Comparison of ENCODE assay signal across 12 cellular contexts in genomic region chr3:14147617-14148016, GRCh38. TPM values are rescaled to one million over a fixed set of nuclear protein-coding genes. Genes with fewer than 3 reads are reported as not detected.
A peak's percentile ranks its signal among the peaks of the same experiment; 100 is the strongest.
DNase-seq lines count a peak whose midpoint lies in the region; ATAC-seq and TF ChIP-seq lines count a peak whose summit lies in the region.
"Had no signal": no experiment of that assay in that cellular context is flagged by ENCODE, and none has a peak within 500 bp of the region (broad histone marks: within the 10 kb centered on the region; RNA-seq: fewer than 3 reads in every experiment).

No MANE protein-coding gene starts in this region.

- H3K4me2 ChIP-seq in MM.1S (ENCODE audit: low read depth, low read length) (no peak overlapping the region), PC-9 (no peak overlapping the region)
- H3K4me2 ChIP-seq: BLaER1 had no signal

- H3F3A ChIP-seq in MM.1S (ENCODE audit: insufficient read depth, low read length) (no peaks in the 10 kb centered on the region), PC-9 (ENCODE audit: insufficient read depth, low read depth) (peaks cover 29% of the 10 kb centered on the region)

- POLR2A ChIA-PET in CD4-positive, alpha-beta T cell (lab: Charles Lee), result interaction anchor here (8.7 kb wide), 1 partner anchor 31 kb away, joined by 106 read pairs; the partner anchor contains the start of genes LSM3 and XPC
- POLR2A ChIA-PET in PC-9 (lab: Charles Lee; ENCODE audit: unreplicated experiment), result no interaction called here

- H3K79me2 ChIP-seq in MM.1S (ENCODE audit: low read length) (no peaks in the 10 kb centered on the region), PC-9 (ENCODE audit: low read depth) (no peaks in the 10 kb centered on the region)

- H2AFZ ChIP-seq in MM.1S (ENCODE audit: low read length) (no peak overlapping the region), PC-9 (no peak overlapping the region)

- H3K4me3 Mint-ChIP-seq in CD4-positive, alpha-beta T cell, result no peak overlapping the region
- H3K4me3 Mint-ChIP-seq in dendritic cell treated with granulocyte-macrophage colony-stimulating factor and Interleukin-4, amounts not matched to agents 40 ng/mL and 50 ng/mL, for 4 days, result peak overlapping the region; percentile 21

- H4K20me1 ChIP-seq in MM.1S (ENCODE audit: insufficient read depth, low read length) (no peaks in the 10 kb centered on the region), PC-9 (ENCODE audit: insufficient read depth) (no peaks in the 10 kb centered on the region)

- CTCF ChIA-PET in CD4-positive, alpha-beta T cell (lab: Charles Lee), result interaction anchor here (5.9 kb wide), 1 partner anchor 23 kb away, joined by 44 read pairs; the partner anchor contains the start of genes CHCHD4 and TMEM43
- CTCF ChIA-PET in PC-9 (lab: Charles Lee), result no interaction called here

- no peaks in the 10 kb centered on the region for H3K9me3 Mint-ChIP-seq in CD4-positive, alpha-beta T cell
- no peaks in the 10 kb centered on the region for H3K9me3 Mint-ChIP-seq in dendritic cell treated with granulocyte-macrophage colony-stimulating factor and Interleukin-4, amounts not matched to agents 40 ng/mL and 50 ng/mL, for 4 days

- H3K9me2 ChIP-seq in MM.1S (replicated peaks; ENCODE audit: insufficient read depth, low read length), result no peaks in the 10 kb centered on the region
- no peaks in the 10 kb centered on the region for H3K9me2 ChIP-seq in PC-9 (ENCODE audit: insufficient read depth)

- H3K27ac Mint-ChIP-seq in CD4-positive, alpha-beta T cell, result peak overlapping the region; percentile 96
- peak overlapping the region; percentile 88 for H3K27ac Mint-ChIP-seq in dendritic cell treated with granulocyte-macrophage colony-stimulating factor and Interleukin-4, amounts not matched to agents 40 ng/mL and 50 ng/mL, for 4 days

- no peaks in the 10 kb centered on the region for H3K27me3 ChIP-seq in CD4-positive, alpha-beta T cell (ENCODE audit: control insufficient read depth, insufficient read depth, low read length)
- no peaks in the 10 kb centered on the region for H3K27me3 ChIP-seq in HUES48 (ENCODE audit: control insufficient read depth, insufficient read depth, low read length)
- H3K27me3 ChIP-seq in neutrophil, result no peaks in the 10 kb centered on the region
- H3K27me3 ChIP-seq in MM.1S (replicated peaks; ENCODE audit: insufficient read depth, low read length), result no peaks in the 10 kb centered on the region
- H3K27me3 ChIP-seq in PC-9 (ENCODE audit: insufficient read depth, low read depth), result no peaks in the 10 kb centered on the region
- H3K27me3 ChIP-seq: BLaER1, brain microvascular endothelial cell had no signal

- H3K9ac ChIP-seq in HUES48 (ENCODE audit: low read depth, low read length) (no peak overlapping the region), MM.1S (ENCODE audit: low read length) (no peak overlapping the region)
- H3K9ac ChIP-seq: BLaER1 had no signal

- DNase-seq in CD4-positive, alpha-beta T cell, result no peak
- no peak for DNase-seq in Kasumi-1 (lab: John Stamatoyannopoulos, UW)
- no peak for DNase-seq in MM.1S
- no peak for DNase-seq in PC-9
- DNase-seq: brain microvascular endothelial cell, NCI-H2227 treated with DMSO at 0.1 percent for 48 hours had no signal

- H3K27me3 Mint-ChIP-seq in CD4-positive, alpha-beta T cell, result no peaks in the 10 kb centered on the region
- no peaks in the 10 kb centered on the region for H3K27me3 Mint-ChIP-seq in dendritic cell treated with granulocyte-macrophage colony-stimulating factor and Interleukin-4, amounts not matched to agents 40 ng/mL and 50 ng/mL, for 4 days

- H3K36me3 Mint-ChIP-seq in CD4-positive, alpha-beta T cell (ENCODE audit: low read depth), result peaks cover 78% of the 10 kb centered on the region
- peaks cover 77% of the 10 kb centered on the region for H3K36me3 Mint-ChIP-seq in dendritic cell treated with granulocyte-macrophage colony-stimulating factor and Interleukin-4, amounts not matched to agents 40 ng/mL and 50 ng/mL, for 4 days (ENCODE audit: low read depth)

- no peaks in the 10 kb centered on the region for H3K9me3 ChIP-seq in CD4-positive, alpha-beta T cell (ENCODE audit: control insufficient read depth, low read length)
- H3K9me3 ChIP-seq in HUES48 (ENCODE audit: control insufficient read depth, insufficient read depth, low read length) (no peaks in the 10 kb centered on the region), neutrophil (no peaks in the 10 kb centered on the region), MM.1S (replicated peaks; ENCODE audit: insufficient read depth, low read length) (no peaks in the 10 kb centered on the region), PC-9 (ENCODE audit: insufficient read depth, low read depth) (no peaks in the 10 kb centered on the region)
- H3K9me3 ChIP-seq: BLaER1 had no signal

- intact Hi-C loops in CD4-positive, alpha-beta T cell (cut with DNase I, micrococcal nuclease), result loop anchor here in 1 of 2 experiments (5.0 to 10.0 kb wide), 2 partner anchors 280 to 947 kb away; partner anchors contain the start of gene RBSN
- intact Hi-C loops in dendritic cell treated with granulocyte-macrophage colony-stimulating factor and Interleukin-4, amounts not matched to agents 40 ng/mL and 50 ng/mL, for 4 days (cut with micrococcal nuclease), result no loop called here
- intact Hi-C loops in PC-9 (cut with micrococcal nuclease; ENCODE audit: unreplicated experiment), result no loop called here

- TF ChIP-seq CTCF in CD4-positive, alpha-beta T cell (IDR thresholded peaks at IDR 0.05), result no peak
- TF ChIP-seq CTCF in neutrophil (IDR thresholded peaks at IDR 0.05), result no peak
- TF ChIP-seq CTCF in MM.1S (IDR thresholded peaks at IDR 0.05; ENCODE audit: low read length), result no peak
- TF ChIP-seq CTCF in PC-9 (conservative IDR thresholded peaks at IDR 0.05), result no peak

- peaks cover 34% of the 10 kb centered on the region for H3K4me1 Mint-ChIP-seq in CD4-positive, alpha-beta T cell (ENCODE audit: low read depth)
- peaks cover 59% of the 10 kb centered on the region for H3K4me1 Mint-ChIP-seq in dendritic cell treated with granulocyte-macrophage colony-stimulating factor and Interleukin-4, amounts not matched to agents 40 ng/mL and 50 ng/mL, for 4 days (ENCODE audit: low read depth)

- H3K4me1 ChIP-seq in HUES48 (ENCODE audit: control insufficient read depth, insufficient read depth, low read length), result peaks cover 19% of the 10 kb centered on the region
- peaks cover 42 to 47% of the 10 kb centered on the region in 2 experiments for H3K4me1 ChIP-seq in neutrophil (ENCODE audit: control insufficient read depth in 1 of 2, insufficient read depth in 1 of 2, low read depth in 1 of 2, low read length in 1 of 2)
- H3K4me1 ChIP-seq in MM.1S (ENCODE audit: low read length), result no peaks in the 10 kb centered on the region
- peaks cover 35% of the 10 kb centered on the region for H3K4me1 ChIP-seq in PC-9 (replicated peaks; ENCODE audit: insufficient read depth)

- no peak for ATAC-seq in CD4-positive, alpha-beta T cell (ENCODE audit: poor library complexity)
- no peak for ATAC-seq in GM18498 (IDR thresholded peaks at IDR 0.05; ENCODE audit: unreplicated experiment)
- ATAC-seq: activated CD4-positive, CD25-positive, alpha-beta regulatory T cell treated with anti-CD3 and anti-CD28 coated beads, Interleukin-2, amount 50 U/mL, for 24 hours had no signal

- H3K36me3 ChIP-seq in HUES48 (ENCODE audit: control insufficient read depth, insufficient read depth, low read length) (peaks cover 53% of the 10 kb centered on the region), neutrophil (peaks cover 57% of the 10 kb centered on the region), MM.1S (replicated peaks; ENCODE audit: insufficient read depth, low read length) (no peaks in the 10 kb centered on the region), PC-9 (ENCODE audit: low read depth) (peaks cover 12% of the 10 kb centered on the region; the same call in 1 of the 2 replicates)

- H3K4me3 ChIP-seq in HUES48 (ENCODE audit: low read depth, low read length) (no peak overlapping the region), neutrophil (ENCODE audit: low read depth in 1 of 2, low read length in 1 of 2) (no peak overlapping the region), MM.1S (ENCODE audit: low read length) (no peak overlapping the region), PC-9 (no peak overlapping the region)
- H3K4me3 ChIP-seq: BLaER1 had no signal

- BruUV-seq in PC-9 (replicated peaks; lab: Mats Ljungman, UMichigan), result no TSS peak

- no peak overlapping the region for H3K27ac ChIP-seq in CD4-positive, alpha-beta T cell (ENCODE audit: low read depth, low read length)
- H3K27ac ChIP-seq in HUES48 (ENCODE audit: low read depth, low read length) (peak overlapping the region; percentile 36), neutrophil (peak overlapping the region; percentile 99), MM.1S (ENCODE audit: low read length) (no peak overlapping the region), PC-9 (no peak overlapping the region)
- H3K27ac ChIP-seq: BLaER1, brain microvascular endothelial cell had no signal

RNA-seq across cellular contexts. Expression of gene TMEM43, which starts 22.8 kb away (rescaled TPM):
- total RNA-seq in CD4-positive, alpha-beta T cell, result 10 to 100 TPM; 24.8 to 27.6 TPM
- total RNA-seq in PC-9 (2021), result 62.3 and 64.7 TPM in 2 replicates

RNA-seq across cellular contexts. Expression of gene CHCHD4, which starts 22.9 kb away (rescaled TPM):
- 1 to 10 TPM in 1 of 2 experiments, under 1 TPM in 1; 0.50 to 1.1 TPM for total RNA-seq in CD4-positive, alpha-beta T cell
- 14.4 and 17.6 TPM in 2 replicates for total RNA-seq in PC-9 (2021)

RNA-seq across cellular contexts. Expression of gene XPC, which starts 30.8 kb away (rescaled TPM):
- 10 to 100 TPM; 59.2 to 65.1 TPM for total RNA-seq in CD4-positive, alpha-beta T cell
- 27.1 and 28.8 TPM in 2 replicates for total RNA-seq in PC-9 (2021)

RNA-seq across cellular contexts. Expression of gene LSM3, which starts 31.0 kb away (rescaled TPM):
- 1 to 10 TPM; 6.5 to 6.9 TPM for total RNA-seq in CD4-positive, alpha-beta T cell
- total RNA-seq in PC-9 (2021), result 8.7 and 18.3 TPM in 2 replicates

Comparison
In these comparisons a context has a peak if more than half of its experiments do, and no peak if none do; other contexts are left out.
1. H3K27ac ChIP-seq: peak in HUES48 (single experiment) and neutrophil (single experiment); none in CD4-positive, alpha-beta T cell (single experiment), MM.1S (single experiment) and PC-9 (single experiment).